ENCODE assay signal across 1 cellular context in genomic region chr15:36136054-36136453, GRCh38.
TF ChIP-seq lines count a peak whose summit lies in the region.

No MANE protein-coding gene starts in this region.

TF ChIP-seq in HCT116, 20 proteins besides CTCF, POLR2A, EP300 and RAD21 (continued from another document):
- no peak for TF ChIP-seq REST (IDR thresholded peaks at IDR 0.05; ENCODE audit: low read depth)
